In the genomic region with DNA sequence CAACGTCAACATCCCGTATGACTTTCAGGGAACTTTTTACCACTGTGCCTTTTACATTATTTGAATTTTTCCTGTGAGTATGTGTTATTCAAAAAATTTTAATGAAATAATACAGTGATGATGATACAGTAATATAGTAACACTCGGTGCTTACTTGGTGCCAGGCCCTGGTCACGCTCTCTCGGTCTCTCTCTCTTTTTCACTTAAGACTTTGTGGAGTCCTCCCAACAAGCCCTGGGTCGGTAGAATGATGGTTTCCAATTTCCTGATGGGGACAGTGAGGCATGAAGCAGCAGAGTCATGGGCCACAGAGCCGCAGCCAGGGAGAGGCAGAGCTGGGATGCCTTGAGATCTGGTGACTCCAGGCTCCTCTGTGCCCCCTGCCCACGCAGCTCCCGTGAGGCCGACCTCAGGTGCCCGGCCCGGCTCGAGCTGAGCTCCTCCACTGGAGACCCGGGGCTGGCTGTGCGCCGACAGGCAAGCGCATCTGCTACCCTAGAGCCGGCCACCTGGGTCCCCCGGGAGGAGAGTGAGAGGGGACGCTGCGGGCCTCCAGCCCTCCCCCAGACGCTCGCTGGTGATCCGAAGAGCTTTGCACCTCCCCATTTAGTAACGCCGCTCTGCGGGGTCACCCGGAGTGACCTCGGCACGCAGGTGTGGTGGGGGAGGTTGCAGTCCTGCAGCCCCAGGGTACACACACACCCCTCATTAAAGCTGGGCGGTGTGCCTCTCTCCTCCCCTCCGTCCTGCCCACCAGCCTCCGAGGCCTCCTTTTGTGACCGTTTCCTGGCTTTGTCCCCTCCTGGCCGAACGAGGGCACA, we compare ENCODE assay signal across 9 cellular contexts. TPM values are rescaled to one million over a fixed set of nuclear protein-coding genes. Genes with fewer than 3 reads are reported as not detected.
DNase-seq lines count a peak whose midpoint lies in the region; ATAC-seq, FAIRE-seq and TF ChIP-seq lines count a peak whose summit lies in the region.
"Had no signal": no experiment of that assay in that cellular context is flagged by ENCODE, and none has a peak within 500 bp of the region (broad histone marks: within the 10 kb centered on the region; RNA-seq: fewer than 3 reads in every experiment).

No MANE protein-coding gene starts in this region.

- no peaks in the 10 kb centered on the region for H3K36me3 ChIP-seq in K562 (ENCODE audit: control insufficient read depth, insufficient read depth, low read length)

- no TSS peak for BruUV-seq in K562 (replicated peaks; lab: Mats Ljungman, UMichigan)

- intact Hi-C loops in K562 (cut with micrococcal nuclease): no loop called here
- intact Hi-C loops in sciatic nerve (cut with DNase I): no loop called here

- H3K9me3 ChIP-seq in K562 (replicated peaks; ENCODE audit: control insufficient read depth, insufficient read depth, low read depth, low read length): no peaks in the 10 kb centered on the region

- H2AFZ ChIP-seq in K562 (ENCODE audit: low read depth, low read length): peak overlapping the region; percentile 73

- H3K79me2 ChIP-seq in K562 (ENCODE audit: control insufficient read depth, insufficient read depth, low read length): no peaks in the 10 kb centered on the region

- no peaks in the 10 kb centered on the region for H3K9me1 ChIP-seq in K562 (ENCODE audit: control insufficient read depth, insufficient read depth, low read length)

- POLR2A ChIA-PET in K562 (lab: Yijun Ruan, JAX): interaction anchor here (0.6 to 0.7 kb wide), 2 partner anchors 430 to 1007 kb away, joined by 3 read pairs; no protein-coding TSS in a partner anchor

- H3K27ac ChIP-seq in K562 (ENCODE audit: extremely low read depth, low read depth, low read length): no peak overlapping the region
- H3K27ac ChIP-seq: VCaP had no signal

- CTCF ChIA-PET in K562 (lab: Yijun Ruan, JAX; ENCODE audit: low intra/inter-chr PET ratio): no interaction called here

- 0 out of 6 replicates have a peak, but pooled peaks of 1 of the 3 experiments have one; percentile 2 for TF ChIP-seq CTCF in K562 (IDR thresholded peaks at IDR 0.05 in 2 of 3, conservative IDR thresholded peaks at IDR 0.05 in 1 of 3; ENCODE audit: insufficient read depth in 2 of 3, low read depth in 1 of 3, low read length in 3 of 3)

- no peak for TF ChIP-seq RAD21 in K562 (CRISPR knock-in tag; conservative IDR thresholded peaks at IDR 0.05 in 1 of 2, IDR thresholded peaks at IDR 0.05 in 1 of 2)

- peak; percentile 94 for FAIRE-seq in A204.1 (lab: Jason Lieb, UNC)
- FAIRE-seq in K562 (lab: Jason Lieb, UNC): no peak

- no peak for TF ChIP-seq EP300 in K562 (IDR thresholded peaks at IDR 0.05; ENCODE audit: low read length)

- no peaks in the 10 kb centered on the region for H4K20me1 ChIP-seq in K562 (replicated peaks; ENCODE audit: control insufficient read depth, insufficient read depth, low read length)

- peak overlapping the region; percentile 3; the same call in 1 of the 2 replicates for H3K4me2 ChIP-seq in K562 (ENCODE audit: insufficient read depth, low read length)

- in situ Hi-C loops in K562 (cut with MboI): no loop called here

- TF ChIP-seq POLR2A in K562 (conservative IDR thresholded peaks at IDR 0.05): no peak

- H3K27me3 ChIP-seq in K562 (ENCODE audit: control insufficient read depth in 2 of 2, insufficient read depth in 2 of 2, low read length in 2 of 2): peaks cover 0 to 3% of the 10 kb centered on the region in 2 experiments; a peak in 3 of 5 replicates

- H3K9ac ChIP-seq in K562 (ENCODE audit: insufficient read depth in 1 of 2, low read depth in 2 of 2, low read length in 2 of 2): peak overlapping the region in 1 of 2 experiments; percentile 81; a peak in 2 of 4 replicates

- H3K4me1 ChIP-seq in K562 (replicated peaks in 1 of 2; ENCODE audit: control insufficient read depth in 2 of 2, insufficient read depth in 2 of 2, low read length in 2 of 2): peaks cover 35 to 41% of the 10 kb centered on the region in 2 experiments

- ATAC-seq in K562 (peak; percentile 21), sciatic nerve (no peak)

- DNase-seq in HS-5 (ENCODE audit: low read depth) (peak; percentile 77), K562 (ENCODE audit: extremely low read depth in 1 of 4, low spot score in 3 of 4) (no peak), kidney tubule cell (ENCODE audit: low spot score) (peak; percentile 94), NOMO-1 treated with DMSO at 0.1 percent for 48 hours (lab: John Stamatoyannopoulos, UW; ENCODE audit: unreplicated experiment) (no peak), CD1c-positive myeloid dendritic cell (ENCODE audit: extremely low spot score) (no peak), sciatic nerve (ENCODE audit: low spot score) (no peak)
- no peak for DNase-seq in activated naive CD4-positive, alpha-beta T cell treated with Interleukin-2 at 50 U/mL for 16 hours

- 32% methylated on average over 31 of the region's 36 CpGs for WGBS in K562 (ENCODE audit: insufficient coverage, low coverage, missing lambda C conversion rate)

- H3K4me3 ChIP-seq in K562: no peak overlapping the region

RNA-seq across cellular contexts. Expression of gene SBK3, which starts 4.4 kb away (rescaled TPM):
- total RNA-seq in K562 (2011; cell fraction: chromatin; rRNA removed; ENCODE audit: low replicate concordance): 1.1 TPM in 1 of 2 replicates, not detected in the other
- 0.50 TPM in 1 of 2 replicates, not detected in the other for total RNA-seq in K562 (2011; cell fraction: nucleolus; rRNA removed)
- 0.44 TPM in 1 of 2 replicates, not detected in the other for total RNA-seq in K562 (2011; cell fraction: nucleoplasm; rRNA removed)
- total RNA-seq in K562 (2014; rRNA removed) (not detected in 2 replicates), K562 (2014; rRNA removed; fragmentation: Illumina TruSeq; extraction: Trizol) (not detected in 2 replicates), K562 (2015; rRNA removed; fragmentation: Illumina TruSeq; extraction: Trizol) (not detected in 2 replicates), K562 (2021) (0.13 TPM in 1 of 2 replicates, not detected in the other), sciatic nerve (0.53 TPM)
- polyA plus RNA-seq in K562 (2011; rRNA removed) (0.20 and 0.43 TPM in 2 replicates), K562 (2014; fragmentation: Illumina TruSeq; extraction: Trizol) (0.12 TPM in 1 of 2 replicates, not detected in the other), K562 (2014; fragmentation: Nextera tagmentation; extraction: Ambion mirVana) (not detected), K562 (2014; rRNA removed) (0.11 TPM in 1 of 2 replicates, not detected in the other)
- polyA plus RNA-seq in K562 (2011; cell fraction: cytosol; rRNA removed): 0.19 and 3.0 TPM in 2 replicates
- polyA plus RNA-seq in K562 (2011; cell fraction: nucleus; rRNA removed): 2.0 TPM in 1 of 2 replicates, not detected in the other
- 0.23 and 0.43 TPM in 2 replicates for polyA plus RNA-seq in K562 (2012)
- 0.14 TPM in 1 of 2 replicates, not detected in the other for polyA minus RNA-seq in K562 (2011; rRNA and poly(A)+ RNA removed)
- 1.7 TPM in 1 of 2 replicates, not detected in the other for polyA minus RNA-seq in K562 (2011; cell fraction: cytosol; rRNA and poly(A)+ RNA removed)
- 1.2 TPM in 1 of 2 replicates, not detected in the other for polyA minus RNA-seq in K562 (2011; cell fraction: nucleus; rRNA and poly(A)+ RNA removed)

RNA-seq across cellular contexts. Expression of gene SBK2, which starts 12.8 kb away (rescaled TPM):
- total RNA-seq in K562 (2011; cell fraction: chromatin; rRNA removed; ENCODE audit: low replicate concordance): not detected in 2 replicates
- not detected in 2 replicates for total RNA-seq in K562 (2011; cell fraction: nucleolus; rRNA removed)
- total RNA-seq in K562 (2011; cell fraction: nucleoplasm; rRNA removed): not detected in 2 replicates
- not detected in 2 replicates for total RNA-seq in K562 (2014; rRNA removed)
- not detected in 2 replicates for total RNA-seq in K562 (2014; rRNA removed; fragmentation: Illumina TruSeq; extraction: Trizol)
- total RNA-seq in K562 (2015; rRNA removed; fragmentation: Illumina TruSeq; extraction: Trizol): not detected in 2 replicates
- total RNA-seq in K562 (2021): not detected in 2 replicates
- not detected in 2 replicates for polyA plus RNA-seq in K562 (2011; rRNA removed)
- polyA plus RNA-seq in K562 (2011; cell fraction: cytosol; rRNA removed): 0.09 TPM in 1 of 2 replicates, not detected in the other
- 0.17 TPM in 1 of 2 replicates, not detected in the other for polyA plus RNA-seq in K562 (2011; cell fraction: nucleus; rRNA removed)
- not detected in 2 replicates for polyA plus RNA-seq in K562 (2012)
- polyA plus RNA-seq in K562 (2014; fragmentation: Illumina TruSeq; extraction: Trizol): not detected in 2 replicates
- not detected for polyA plus RNA-seq in K562 (2014; fragmentation: Nextera tagmentation; extraction: Ambion mirVana)
- polyA plus RNA-seq in K562 (2014; rRNA removed): not detected in 2 replicates
- not detected in 2 replicates for polyA minus RNA-seq in K562 (2011; rRNA and poly(A)+ RNA removed)
- polyA minus RNA-seq in K562 (2011; cell fraction: cytosol; rRNA and poly(A)+ RNA removed): not detected in 2 replicates
- not detected in 2 replicates for polyA minus RNA-seq in K562 (2011; cell fraction: nucleus; rRNA and poly(A)+ RNA removed)
- total RNA-seq in sciatic nerve: not detected

RNA-seq across cellular contexts. Expression of gene ZNF579, which starts 30.9 kb away (rescaled TPM):
- total RNA-seq in K562 (2011; cell fraction: chromatin; rRNA removed; ENCODE audit: low replicate concordance): 39.4 and 55.2 TPM in 2 replicates
- 10.7 TPM in 2 replicates for total RNA-seq in K562 (2011; cell fraction: nucleolus; rRNA removed)
- 25.4 and 86.3 TPM in 2 replicates for total RNA-seq in K562 (2011; cell fraction: nucleoplasm; rRNA removed)
- total RNA-seq in K562 (2014; rRNA removed): 3.8 and 5.9 TPM in 2 replicates
- 1.0 and 1.3 TPM in 2 replicates for total RNA-seq in K562 (2014; rRNA removed; fragmentation: Illumina TruSeq; extraction: Trizol)
- total RNA-seq in K562 (2015; rRNA removed; fragmentation: Illumina TruSeq; extraction: Trizol): 1.2 and 1.3 TPM in 2 replicates
- total RNA-seq in K562 (2021): 15.0 and 15.9 TPM in 2 replicates
- polyA plus RNA-seq in K562 (2011; rRNA removed): 1.6 and 3.3 TPM in 2 replicates
- 3.0 and 6.5 TPM in 2 replicates for polyA plus RNA-seq in K562 (2011; cell fraction: cytosol; rRNA removed)
- polyA plus RNA-seq in K562 (2011; cell fraction: nucleus; rRNA removed): 17.0 and 20.1 TPM in 2 replicates
- polyA plus RNA-seq in K562 (2012): 6.7 and 9.7 TPM in 2 replicates
- polyA plus RNA-seq in K562 (2014; fragmentation: Illumina TruSeq; extraction: Trizol): 3.3 and 3.9 TPM in 2 replicates
- polyA plus RNA-seq in K562 (2014; fragmentation: Nextera tagmentation; extraction: Ambion mirVana): under 1 TPM; 0.06 to 0.08 TPM
- polyA plus RNA-seq in K562 (2014; rRNA removed): 3.4 and 4.9 TPM in 2 replicates
- 3.0 and 4.6 TPM in 2 replicates for polyA minus RNA-seq in K562 (2011; rRNA and poly(A)+ RNA removed)
- 5.6 and 7.0 TPM in 2 replicates for polyA minus RNA-seq in K562 (2011; cell fraction: cytosol; rRNA and poly(A)+ RNA removed)
- polyA minus RNA-seq in K562 (2011; cell fraction: nucleus; rRNA and poly(A)+ RNA removed): 4.6 and 5.4 TPM in 2 replicates
- 14.3 TPM for total RNA-seq in sciatic nerve

RNA-seq across cellular contexts. Expression of gene FIZ1, which starts 49.6 kb away (rescaled TPM):
- total RNA-seq in K562 (2011; cell fraction: chromatin; rRNA removed; ENCODE audit: low replicate concordance): 4.3 and 8.7 TPM in 2 replicates
- total RNA-seq in K562 (2011; cell fraction: nucleolus; rRNA removed): 5.7 and 6.8 TPM in 2 replicates
- total RNA-seq in K562 (2011; cell fraction: nucleoplasm; rRNA removed): 6.9 and 7.8 TPM in 2 replicates
- total RNA-seq in K562 (2014; rRNA removed): 5.9 and 7.3 TPM in 2 replicates
- 2.3 and 3.2 TPM in 2 replicates for total RNA-seq in K562 (2014; rRNA removed; fragmentation: Illumina TruSeq; extraction: Trizol)
- 4.7 and 5.5 TPM in 2 replicates for total RNA-seq in K562 (2015; rRNA removed; fragmentation: Illumina TruSeq; extraction: Trizol)
- total RNA-seq in K562 (2021): 14.4 and 17.5 TPM in 2 replicates
- polyA plus RNA-seq in K562 (2011; rRNA removed): 3.8 and 4.7 TPM in 2 replicates
- polyA plus RNA-seq in K562 (2011; cell fraction: cytosol; rRNA removed): 3.5 and 7.4 TPM in 2 replicates
- 7.6 and 10.7 TPM in 2 replicates for polyA plus RNA-seq in K562 (2011; cell fraction: nucleus; rRNA removed)
- 10.6 and 12.2 TPM in 2 replicates for polyA plus RNA-seq in K562 (2012)
- polyA plus RNA-seq in K562 (2014; fragmentation: Illumina TruSeq; extraction: Trizol): 8.7 TPM in 2 replicates
- polyA plus RNA-seq in K562 (2014; fragmentation: Nextera tagmentation; extraction: Ambion mirVana): under 1 TPM; 0.79 to 0.81 TPM
- 5.7 and 5.8 TPM in 2 replicates for polyA plus RNA-seq in K562 (2014; rRNA removed)
- polyA minus RNA-seq in K562 (2011; rRNA and poly(A)+ RNA removed): 2.1 and 3.1 TPM in 2 replicates
- 5.5 and 6.6 TPM in 2 replicates for polyA minus RNA-seq in K562 (2011; cell fraction: cytosol; rRNA and poly(A)+ RNA removed)
- polyA minus RNA-seq in K562 (2011; cell fraction: nucleus; rRNA and poly(A)+ RNA removed): 2.8 and 3.4 TPM in 2 replicates
- total RNA-seq in sciatic nerve: 11.7 TPM

RNA-seq across cellular contexts. Expression of gene ZNF524, which starts 50.4 kb away (rescaled TPM):
- total RNA-seq in K562 (2011; cell fraction: chromatin; rRNA removed; ENCODE audit: low replicate concordance): 3.2 and 12.0 TPM in 2 replicates
- 12.4 and 13.0 TPM in 2 replicates for total RNA-seq in K562 (2011; cell fraction: nucleolus; rRNA removed)
- total RNA-seq in K562 (2011; cell fraction: nucleoplasm; rRNA removed): 7.3 and 7.5 TPM in 2 replicates
- total RNA-seq in K562 (2014; rRNA removed) (14.7 and 23.6 TPM in 2 replicates), K562 (2014; rRNA removed; fragmentation: Illumina TruSeq; extraction: Trizol) (0.55 and 1.2 TPM in 2 replicates), K562 (2015; rRNA removed; fragmentation: Illumina TruSeq; extraction: Trizol) (5.6 and 6.4 TPM in 2 replicates), K562 (2021) (15.6 and 16.7 TPM in 2 replicates), sciatic nerve (18.9 TPM)
- polyA plus RNA-seq in K562 (2011; rRNA removed) (2.9 and 3.7 TPM in 2 replicates), K562 (2014; fragmentation: Illumina TruSeq; extraction: Trizol) (1.4 and 5.4 TPM in 2 replicates), K562 (2014; fragmentation: Nextera tagmentation; extraction: Ambion mirVana) (under 1 TPM; 0.08 to 0.10 TPM), K562 (2014; rRNA removed) (13.1 and 14.4 TPM in 2 replicates)
- polyA plus RNA-seq in K562 (2011; cell fraction: cytosol; rRNA removed): 6.8 and 21.8 TPM in 2 replicates
- polyA plus RNA-seq in K562 (2011; cell fraction: nucleus; rRNA removed): 9.0 and 14.1 TPM in 2 replicates
- polyA plus RNA-seq in K562 (2012): 7.6 and 20.4 TPM in 2 replicates
- polyA minus RNA-seq in K562 (2011; rRNA and poly(A)+ RNA removed): 0.30 and 0.67 TPM in 2 replicates
- polyA minus RNA-seq in K562 (2011; cell fraction: cytosol; rRNA and poly(A)+ RNA removed): 5.1 and 7.1 TPM in 2 replicates
- polyA minus RNA-seq in K562 (2011; cell fraction: nucleus; rRNA and poly(A)+ RNA removed): 5.9 and 6.3 TPM in 2 replicates

Comparison
In these comparisons a context has a peak if more than half of its experiments do, and no peak if none do; other contexts are left out.
1. DNase-seq: peak in HS-5 (single experiment) and kidney tubule cell (single experiment); none in K562 (0 of 4), NOMO-1 treated with DMSO at 0.1 percent for 48 hours (single experiment), activated naive CD4-positive, alpha-beta T cell treated with Interleukin-2 at 50 U/mL for 16 hours (single experiment), CD1c-positive myeloid dendritic cell (single experiment) and sciatic nerve (single experiment).